2 cellular contexts compared by ENCODE assay signal in genomic region chr3:23826382-23827061, GRCh38.
TF ChIP-seq lines count a peak whose summit lies in the region.

No MANE protein-coding gene starts in this region.

TF ChIP-seq in IMR-90, 13 proteins besides CTCF, POLR2A, EP300 and RAD21 (continued from another document):
- TF ChIP-seq MAFK (IDR thresholded peaks at IDR 0.05; ENCODE audit: low read depth, low read length): no peak
- no peak for TF ChIP-seq RCOR1 (IDR thresholded peaks at IDR 0.05; ENCODE audit: insufficient replicate concordance, low read length)
- TF ChIP-seq MAZ (IDR thresholded peaks at IDR 0.05; ENCODE audit: borderline replicate concordance, low read depth, low read length): no peak
- TF ChIP-seq NFE2L2 (IDR thresholded peaks at IDR 0.05; ENCODE audit: low read depth, low read length): no peak
- no peak for TF ChIP-seq CEBPB (IDR thresholded peaks at IDR 0.05; ENCODE audit: low read depth, low read length)
- no peak for TF ChIP-seq USF2 (IDR thresholded peaks at IDR 0.05; ENCODE audit: low read depth, low read length)
- TF ChIP-seq MXI1 (IDR thresholded peaks at IDR 0.05; ENCODE audit: borderline replicate concordance, low read depth, low read length): no peak
- no peak for TF ChIP-seq ELK1 (IDR thresholded peaks at IDR 0.05; ENCODE audit: borderline replicate concordance, low read depth, low read length)
- no peak for TF ChIP-seq CHD1 (IDR thresholded peaks at IDR 0.05; ENCODE audit: low read depth, low read length)
- TF ChIP-seq SMC3 (IDR thresholded peaks at IDR 0.05; ENCODE audit: low read depth, low read length): no peak
- no peak for TF ChIP-seq RFX5 (IDR thresholded peaks at IDR 0.05; ENCODE audit: low read depth, low read length)

TF ChIP-seq in GM12878, 131 proteins besides CTCF, POLR2A, EP300 and RAD21:
- TF ChIP-seq SPI1 (IDR thresholded peaks at IDR 0.05; ENCODE audit: borderline replicate concordance, insufficient read depth, low read depth, low read length) (no peak), MXI1 (IDR thresholded peaks at IDR 0.05; ENCODE audit: low read depth, low read length) (no peak), RELA (IDR thresholded peaks at IDR 0.05; ENCODE audit: borderline replicate concordance, partially characterized antibody) (no peak), GATAD2B (conservative IDR thresholded peaks at IDR 0.05; ENCODE audit: low read depth) (no peak), NFYA (IDR thresholded peaks at IDR 0.05; ENCODE audit: borderline replicate concordance, low read depth, low read length) (no peak), SREBF2 (IDR thresholded peaks at IDR 0.05; ENCODE audit: low read length) (no peak), SUZ12 (IDR thresholded peaks at IDR 0.05; ENCODE audit: unreplicated experiment) (no peak), BACH1 (IDR thresholded peaks at IDR 0.05; ENCODE audit: borderline replicate concordance) (no peak), ZBTB11 (CRISPR knock-in tag; IDR thresholded peaks at IDR 0.05) (no peak), HCFC1 (IDR thresholded peaks at IDR 0.05; ENCODE audit: low read length) (no peak), KDM1A (IDR thresholded peaks at IDR 0.05; ENCODE audit: borderline replicate concordance) (no peak), CEBPZ (IDR thresholded peaks at IDR 0.05; ENCODE audit: low read depth, low read length) (no peak), MTA3 (IDR thresholded peaks at IDR 0.05; ENCODE audit: borderline replicate concordance, low read length) (no peak), SP1 (IDR thresholded peaks at IDR 0.05; ENCODE audit: low read depth, low read length) (no peak), NFIC (IDR thresholded peaks at IDR 0.05; ENCODE audit: low read depth, low read length) (no peak), SMAD1 (IDR thresholded peaks at IDR 0.05; ENCODE audit: low read depth, partially characterized antibody) (no peak), CREB1 (IDR thresholded peaks at IDR 0.05; ENCODE audit: low read depth) (no peak), IRF5 (IDR thresholded peaks at IDR 0.05; ENCODE audit: borderline replicate concordance) (no peak), ZNF592 (IDR thresholded peaks at IDR 0.05) (no peak), POLR2AphosphoS2 (IDR thresholded peaks at IDR 0.05; ENCODE audit: low read depth, low read length) (no peak)
